In genomic region chr21:33963848-33964555, GRCh38 we compare ENCODE assay signal across 2 cellular contexts.
TF ChIP-seq lines count a peak whose summit lies in the region.

No MANE protein-coding gene starts in this region.

TF ChIP-seq in SK-N-SH, 30 proteins besides CTCF, POLR2A, EP300 and RAD21:
- TF ChIP-seq JUND (IDR thresholded peaks at IDR 0.05) (no peak), NFIC (IDR thresholded peaks at IDR 0.05; ENCODE audit: borderline replicate concordance) (no peak), TCF12 (IDR thresholded peaks at IDR 0.05) (no peak), FOXM1 (IDR thresholded peaks at IDR 0.05; ENCODE audit: low read depth) (no peak), CHD2 (IDR thresholded peaks at IDR 0.05; ENCODE audit: low read length, partially characterized antibody) (no peak), PBX3 (IDR thresholded peaks at IDR 0.05) (no peak), GATA2 (CRISPR knock-in tag; IDR thresholded peaks at IDR 0.05) (no peak), ZBTB33 (IDR thresholded peaks at IDR 0.05; ENCODE audit: borderline replicate concordance, low read depth) (no peak), TAF1 (IDR thresholded peaks at IDR 0.05; ENCODE audit: borderline replicate concordance, low read depth, low read length) (no peak), RCOR1 (IDR thresholded peaks at IDR 0.05; ENCODE audit: low read length) (no peak), REST (IDR thresholded peaks at IDR 0.05; ENCODE audit: low read depth, low read length) (no peak), POLR2AphosphoS5 (IDR thresholded peaks at IDR 0.05; ENCODE audit: low read depth, low read length) (no peak), MAX (IDR thresholded peaks at IDR 0.05; ENCODE audit: low read depth) (no peak), TEAD4 (IDR thresholded peaks at IDR 0.05; ENCODE audit: borderline replicate concordance, insufficient read depth) (no peak), MEF2A (IDR thresholded peaks at IDR 0.05; ENCODE audit: borderline replicate concordance, low read depth) (no peak), RXRA (IDR thresholded peaks at IDR 0.05; ENCODE audit: borderline replicate concordance, low read depth) (no peak), ELF1 (IDR thresholded peaks at IDR 0.05) (no peak), USF1 (IDR thresholded peaks at IDR 0.05; ENCODE audit: borderline replicate concordance, low read depth) (no peak), YY1 (IDR thresholded peaks at IDR 0.05; ENCODE audit: low read depth) (no peak)

TF ChIP-seq in SK-N-SH treated with all-trans-retinoic acid at 6 μM for 48 hours, 23 proteins besides CTCF, POLR2A, EP300 and RAD21:
- TF ChIP-seq BACH2 (CRISPR knock-in tag; IDR thresholded peaks at IDR 0.05; ENCODE audit: borderline replicate concordance), result no peak
- TF ChIP-seq POU6F1 (CRISPR knock-in tag; IDR thresholded peaks at IDR 0.05; ENCODE audit: borderline replicate concordance, low read depth), result no peak
- TF ChIP-seq CSRNP3 (CRISPR knock-in tag; IDR thresholded peaks at IDR 0.05), result no peak
- no peak for TF ChIP-seq PATZ1 (CRISPR knock-in tag; IDR thresholded peaks at IDR 0.05; ENCODE audit: borderline replicate concordance)
- TF ChIP-seq OSR1 (CRISPR knock-in tag; IDR thresholded peaks at IDR 0.05), result no peak
